In the genomic region with DNA sequence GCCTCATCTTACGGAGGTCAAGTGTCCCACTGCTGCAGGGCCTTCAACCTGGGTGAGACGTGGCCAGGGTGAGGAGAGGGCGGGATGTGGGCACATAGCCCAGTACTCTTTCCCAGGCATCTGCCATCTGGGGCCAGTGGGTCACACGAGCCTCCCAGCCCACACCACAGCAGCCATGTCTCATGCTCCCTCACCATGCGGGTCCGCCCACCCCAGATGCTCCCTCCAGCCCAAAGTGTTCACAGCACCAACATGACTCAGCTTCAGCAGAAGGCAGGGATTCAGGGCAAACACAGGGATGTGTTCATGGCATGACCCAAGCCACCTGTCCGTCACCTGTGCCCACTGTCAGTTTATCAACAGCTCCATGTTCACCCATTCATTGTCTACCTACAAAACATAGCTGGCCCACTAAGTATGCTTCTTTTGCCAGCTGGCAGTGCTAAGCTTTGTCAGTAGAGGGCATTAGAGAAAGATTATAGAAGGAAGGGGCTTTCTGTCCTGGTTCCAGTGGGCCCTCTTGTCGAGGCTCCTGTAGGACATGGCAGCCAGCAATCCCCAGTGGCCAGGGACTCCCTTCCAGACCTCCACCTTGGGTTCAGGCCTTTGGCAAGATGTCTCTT, we compare ENCODE assay signal across 15 cellular contexts.
DNase-seq lines count a peak whose midpoint lies in the region; ATAC-seq and TF ChIP-seq lines count a peak whose summit lies in the region.
"Had no signal": no experiment of that assay in that cellular context is flagged by ENCODE, and none has a peak within 500 bp of the region (broad histone marks: within the 10 kb centered on the region; RNA-seq: fewer than 3 reads in every experiment).

No MANE protein-coding gene starts in this region.

- H3K4me2 ChIP-seq in DND-41 (ENCODE audit: insufficient read depth, low read length) (no peak overlapping the region), SU-DHL-6 (ENCODE audit: low read depth, low read length, poor library complexity, severe bottlenecking) (no peak overlapping the region)

- no peaks in the 10 kb centered on the region for H3K9me2 ChIP-seq in SU-DHL-6 (replicated peaks; ENCODE audit: insufficient read depth, low read length)

- no peak overlapping the region for H3K27ac Mint-ChIP-seq in activated naive CD8-positive, alpha-beta T cell treated with anti-CD3 and anti-CD28 coated beads, Interleukin-2, amount 50 U/mL, for 24 hours
- H3K27ac Mint-ChIP-seq: IgD-negative memory B cell, immature natural killer cell had no signal

- H3K9ac ChIP-seq in DND-41 (ENCODE audit: low read depth, low read length), result no peak overlapping the region
- H3K9ac ChIP-seq in SU-DHL-6 (ENCODE audit: low read length), result no peak overlapping the region

- H3K79me2 ChIP-seq in DND-41 (ENCODE audit: insufficient read depth, low read length) (no peaks in the 10 kb centered on the region), SU-DHL-6 (ENCODE audit: insufficient read depth, low read length) (no peaks in the 10 kb centered on the region)

- no peaks in the 10 kb centered on the region for H3F3A ChIP-seq in SU-DHL-6 (ENCODE audit: insufficient read depth)

- H3K9me3 ChIP-seq in DND-41 (ENCODE audit: insufficient read depth, low read length, severe bottlenecking), result no peaks in the 10 kb centered on the region
- no peaks in the 10 kb centered on the region for H3K9me3 ChIP-seq in SU-DHL-6 (ENCODE audit: insufficient read depth, low read length)
- H3K9me3 ChIP-seq: HAP-1 had no signal

- peak; percentile 52 for TF ChIP-seq CTCF in DND-41 (IDR thresholded peaks at IDR 0.05; ENCODE audit: borderline replicate concordance, extremely low read depth, low read length, poor library complexity, severe bottlenecking)
- TF ChIP-seq CTCF in SU-DHL-6 (IDR thresholded peaks at IDR 0.05; ENCODE audit: insufficient read depth, low read length, poor library complexity, severe bottlenecking), result peak; percentile 40

- no peak overlapping the region for H3K4me3 ChIP-seq in DND-41 (ENCODE audit: low read depth in 1 of 2, low read length in 2 of 2)
- no peak overlapping the region for H3K4me3 ChIP-seq in SU-DHL-6 (ENCODE audit: insufficient read depth, low read length, poor library complexity, severe bottlenecking)
- H3K4me3 ChIP-seq: HAP-1 had no signal

- H3K4me1 ChIP-seq in DND-41 (ENCODE audit: insufficient read depth, low read length), result no peaks in the 10 kb centered on the region
- H3K4me1 ChIP-seq: HAP-1 had no signal

- H3K27me3 ChIP-seq in DND-41 (ENCODE audit: insufficient read depth, low read length, poor library complexity) (no peaks in the 10 kb centered on the region), SU-DHL-6 (ENCODE audit: low read length) (no peaks in the 10 kb centered on the region)

- H3K9me3 Mint-ChIP-seq in activated naive CD8-positive, alpha-beta T cell treated with anti-CD3 and anti-CD28 coated beads, Interleukin-2, amount 50 U/mL, for 24 hours, result peaks cover 4% of the 10 kb centered on the region
- H3K9me3 Mint-ChIP-seq: immature natural killer cell had no signal

- H3K4me3 Mint-ChIP-seq in activated naive CD8-positive, alpha-beta T cell treated with anti-CD3 and anti-CD28 coated beads, Interleukin-2, amount 50 U/mL, for 24 hours, result no peak overlapping the region
- H3K4me3 Mint-ChIP-seq: immature natural killer cell had no signal

- H3K36me3 ChIP-seq in DND-41 (ENCODE audit: insufficient read depth, low read length) (no peaks in the 10 kb centered on the region), SU-DHL-6 (ENCODE audit: low read length) (no peaks in the 10 kb centered on the region)
- H3K36me3 ChIP-seq: HAP-1 had no signal

- DNase-seq in DND-41, result no peak
- DNase-seq in HT-29 (ENCODE audit: low spot score), result peak; percentile 21
- DNase-seq in myocyte (ENCODE audit: low read depth), result peak; percentile 74
- DNase-seq in Kasumi-1 (lab: John Stamatoyannopoulos, UW), result no peak
- DNase-seq in activated naive CD8-positive, alpha-beta T cell treated with anti-CD3 and anti-CD28 coated beads, Interleukin-2, amount 50 U/mL, for 24 hours, result no peak
- DNase-seq: activated naive CD4-positive, alpha-beta T cell treated with anti-CD3 and anti-CD28 coated beads, Interleukin-2, amount 50 U/mL, for 16 hours; immature natural killer cell; stimulated activated CD4-positive, alpha-beta T cell treated with anti-CD3 and anti-CD28 coated beads, Interleukin-4, amount 100 ng/mL, for 1 hour; stimulated activated naive CD8-positive, alpha-beta T cell treated with anti-CD3 and anti-CD28 coated beads, Interleukin-15, Interleukin-2, amounts not matched to agents 100 U/mL and 50 U/mL, for 24 hours had no signal

- H2AFZ ChIP-seq in DND-41 (ENCODE audit: low read depth, low read length), result no peak overlapping the region
- no peak overlapping the region for H2AFZ ChIP-seq in SU-DHL-6 (ENCODE audit: low read depth, low read length, severe bottlenecking)

- no peaks in the 10 kb centered on the region for H3K4me1 Mint-ChIP-seq in activated naive CD8-positive, alpha-beta T cell treated with anti-CD3 and anti-CD28 coated beads, Interleukin-2, amount 50 U/mL, for 24 hours
- H3K4me1 Mint-ChIP-seq: IgD-negative memory B cell, immature natural killer cell had no signal

- no peaks in the 10 kb centered on the region for H4K20me1 ChIP-seq in DND-41 (ENCODE audit: insufficient read depth, low read length)
- 0 out of 2 replicates have a peak, but pooled peaks cover under 1% of the 10 kb centered on the region for H4K20me1 ChIP-seq in SU-DHL-6 (ENCODE audit: low read depth, low read length)

- ATAC-seq in DND-41 (ENCODE audit: insufficient read depth, low read depth) (no peak; the same call in 2 of the 3 replicates), HG02884 (IDR thresholded peaks at IDR 0.05; ENCODE audit: unreplicated experiment) (no peak), HG03135 (IDR thresholded peaks at IDR 0.05; ENCODE audit: unreplicated experiment) (no peak)
- ATAC-seq in activated naive CD8-positive, alpha-beta T cell treated with anti-CD3 and anti-CD28 coated beads, Interleukin-2, amount 50 U/mL, for 24 hours, result no peak
- ATAC-seq: stimulated activated naive CD8-positive, alpha-beta T cell treated with anti-CD3 and anti-CD28 coated beads, Interleukin-15, Interleukin-2, amounts not matched to agents 100 U/mL and 50 U/mL, for 24 hours had no signal

- H3K27me3 Mint-ChIP-seq in activated naive CD8-positive, alpha-beta T cell treated with anti-CD3 and anti-CD28 coated beads, Interleukin-2, amount 50 U/mL, for 24 hours, result peaks cover 2% of the 10 kb centered on the region
- H3K27me3 Mint-ChIP-seq: IgD-negative memory B cell had no signal

- H3K27ac ChIP-seq in DND-41 (ENCODE audit: low read length), result no peak overlapping the region
- no peak overlapping the region for H3K27ac ChIP-seq in SU-DHL-6 (ENCODE audit: low read depth, low read length)
- H3K27ac ChIP-seq: C4-2B had no signal

- no peaks in the 10 kb centered on the region for H3K36me3 Mint-ChIP-seq in activated naive CD8-positive, alpha-beta T cell treated with anti-CD3 and anti-CD28 coated beads, Interleukin-2, amount 50 U/mL, for 24 hours (ENCODE audit: low read depth)
- H3K36me3 Mint-ChIP-seq: IgD-negative memory B cell, immature natural killer cell had no signal

Comparison
In these comparisons a context has a peak if more than half of its experiments do, and no peak if none do; other contexts are left out.
1. DNase-seq: peak in HT-29 (single experiment) and myocyte (single experiment); none in DND-41 (single experiment), Kasumi-1 (0 of 2) and activated naive CD8-positive, alpha-beta T cell treated with anti-CD3 and anti-CD28 coated beads, Interleukin-2, amount 50 U/mL, for 24 hours (single experiment).